Comparison of ENCODE assay signal across 28 cellular contexts in genomic region chr4:152165851-152166250, GRCh38.
"Had no signal": no experiment of that assay in that cellular context is flagged by ENCODE, and none has a peak within 500 bp of the region (broad histone marks: within the 10 kb centered on the region; RNA-seq: fewer than 3 reads in every experiment).

No MANE protein-coding gene starts in this region.

- H3K4me3 Mint-ChIP-seq: activated T-cell treated with anti-CD3 and anti-CD28 coated beads, Interleukin-2, amount 50 U/mL, for 24 hours; central memory CD8-positive, alpha-beta T cell; dendritic cell treated with granulocyte-macrophage colony-stimulating factor and Interleukin-4, amounts not matched to agents 40 ng/mL and 50 ng/mL, for 4 days; mesothelial cell of epicardium; naive thymus-derived CD8-positive, alpha-beta T cell; neural progenitor cell had no signal

- H3K27ac ChIP-seq: gastrocnemius medialis, hepatocyte, neural progenitor cell, parathyroid adenoma, testis, transverse colon, VCaP had no signal

- H3K36me3 Mint-ChIP-seq: mesothelial cell of epicardium, neural progenitor cell had no signal

- H3K4me1 ChIP-seq: neural progenitor cell, parathyroid adenoma, testis, transverse colon had no signal

- H3K9me3 Mint-ChIP-seq: activated T-cell treated with anti-CD3 and anti-CD28 coated beads, Interleukin-2, amount 50 U/mL, for 24 hours; central memory CD8-positive, alpha-beta T cell; dendritic cell treated with granulocyte-macrophage colony-stimulating factor and Interleukin-4, amounts not matched to agents 40 ng/mL and 50 ng/mL, for 4 days; mesothelial cell of epicardium; naive thymus-derived CD8-positive, alpha-beta T cell; neural progenitor cell had no signal

- H3K4me1 Mint-ChIP-seq: central memory CD8-positive, alpha-beta T cell; mesothelial cell of epicardium had no signal

- FAIRE-seq: bronchial epithelial cell, endometrium, kidney, TTC549, urothelium cell line had no signal

- H3K36me3 ChIP-seq: gastrocnemius medialis, neural progenitor cell, transverse colon had no signal

- H3K27me3 ChIP-seq: gastrocnemius medialis, hepatocyte, neural progenitor cell, testis, transverse colon had no signal

- DNase-seq: activated CD4-positive, alpha-beta T cell treated with anti-CD3 and anti-CD28 coated beads for 4 hours; activated CD4-positive, alpha-beta T cell treated with anti-CD3 and anti-CD28 coated beads, Interleukin-2, amount 50 U/mL, for 48 hours; activated CD8-positive, alpha-beta memory T cell treated with anti-CD3 and anti-CD28 coated beads, Interleukin-2, amount 50 U/mL, for 4 hours; activated gamma-delta T cell; activated naive CD4-positive, alpha-beta T cell treated with anti-CD3 and anti-CD28 coated beads, Interleukin-2, amount 50 U/mL, for 16 hours; activated T-cell treated with anti-CD3 and anti-CD28 coated beads, Interleukin-2, amount 50 U/mL, for 24 hours; amniotic stem cell; effector CD4-positive, alpha-beta T cell; gastrocnemius medialis; kidney; left colon; naive thymus-derived CD8-positive, alpha-beta T cell; occipital lobe; right cardiac atrium; stimulated activated naive CD4-positive, alpha-beta T cell; testis; transverse colon had no signal

- H3K4me2 ChIP-seq: hepatocyte, neural progenitor cell had no signal

- H3K79me2 ChIP-seq: hepatocyte, parathyroid adenoma had no signal

- H2AFZ ChIP-seq: hepatocyte, neural progenitor cell, parathyroid adenoma had no signal

- H3K27me3 Mint-ChIP-seq: activated T-cell treated with anti-CD3 and anti-CD28 coated beads, Interleukin-2, amount 50 U/mL, for 24 hours; naive thymus-derived CD8-positive, alpha-beta T cell had no signal

- H3K4me3 ChIP-seq: gastrocnemius medialis, hepatocyte, neural progenitor cell, testis, transverse colon had no signal

- H3K9me3 ChIP-seq: gastrocnemius medialis, testis, transverse colon had no signal

- ATAC-seq: gastrocnemius medialis; left colon; naive thymus-derived CD8-positive, alpha-beta T cell; right cardiac atrium had no signal

- H3K27ac Mint-ChIP-seq: activated T-cell treated with anti-CD3 and anti-CD28 coated beads, Interleukin-2, amount 50 U/mL, for 24 hours; dendritic cell treated with granulocyte-macrophage colony-stimulating factor and Interleukin-4, amounts not matched to agents 40 ng/mL and 50 ng/mL, for 4 days; mesothelial cell of epicardium; neural progenitor cell had no signal

- H3K9ac ChIP-seq: neural progenitor cell, parathyroid adenoma had no signal
